In the genomic region with DNA sequence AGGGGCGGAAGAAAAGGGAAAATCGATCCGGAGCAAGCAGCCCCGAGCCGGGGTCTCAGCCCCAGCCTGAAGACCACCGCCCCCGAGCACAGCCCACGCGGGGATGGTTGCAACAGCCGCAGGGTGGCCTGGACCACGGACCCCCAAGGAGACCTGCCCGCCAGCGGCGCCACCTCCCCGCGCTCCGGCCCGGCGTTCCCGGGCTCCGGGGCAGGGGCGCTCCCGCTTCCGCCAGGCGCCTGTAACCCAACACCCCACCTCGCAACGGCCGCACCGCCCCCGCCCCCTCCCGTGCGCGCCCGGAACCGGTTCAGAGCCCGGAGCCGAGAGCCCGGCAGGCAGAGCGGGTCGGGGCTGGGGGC, we compare ENCODE assay signal across 8 cellular contexts. TPM values are rescaled to one million over a fixed set of nuclear protein-coding genes. Genes with fewer than 3 reads are reported as not detected.
DNase-seq lines count a peak whose midpoint lies in the region; ATAC-seq, FAIRE-seq and TF ChIP-seq lines count a peak whose summit lies in the region.

No MANE protein-coding gene starts in this region.

- H3K36me3 Mint-ChIP-seq in MCF 10A (ENCODE audit: insufficient read depth, unreplicated experiment) = peaks cover 13% of the 10 kb centered on the region

- no peaks in the 10 kb centered on the region for H3K27me3 ChIP-seq in BJ (ENCODE audit: control insufficient read depth, insufficient read depth, low read length)

- TF ChIP-seq CTCF in BJ (IDR thresholded peaks at IDR 0.05; ENCODE audit: insufficient read depth, low read depth, low read length) (no peak), HEK293 (tag by site-specific recombination; IDR thresholded peaks at IDR 0.05) (no peak), MCF 10A (IDR thresholded peaks at IDR 0.05; ENCODE audit: unreplicated experiment) (no peak), kidney (IDR thresholded peaks at IDR 0.05; ENCODE audit: borderline replicate concordance, extremely low read depth, insufficient read depth) (no peak)

- peak overlapping the region; percentile 21 to 73 for H3K9ac ChIP-seq in kidney (ENCODE audit: low read length in 2 of 2)

- H3K4me3 ChIP-seq in BJ (ENCODE audit: low read depth, low read length) (peak overlapping the region; percentile 96), HEK293 (ENCODE audit: low read depth, low read length) (peak overlapping the region; percentile 96), kidney (ENCODE audit: low read length in 2 of 2) (peak overlapping the region; percentile 47 to 84)

- BruUV-seq in MCF 10A (replicated peaks; lab: Mats Ljungman, UMichigan) = no TSS peak

- H3K9me3 Mint-ChIP-seq in MCF 10A (ENCODE audit: unreplicated experiment) = no peaks in the 10 kb centered on the region

- H3K36me3 ChIP-seq in BJ (ENCODE audit: control insufficient read depth, insufficient read depth, low read length) (peaks cover 11% of the 10 kb centered on the region), HEK293 (ENCODE audit: control insufficient read depth in 2 of 2, insufficient read depth in 1 of 2, low read length in 2 of 2) (peaks cover 4 to 20% of the 10 kb centered on the region in 2 experiments; a peak in 2 of 3 replicates), kidney (ENCODE audit: control insufficient read depth in 1 of 2, insufficient read depth in 2 of 2, low read length in 2 of 2) (no peaks in the 10 kb centered on the region)

- ATAC-seq in GM18873 (IDR thresholded peaks at IDR 0.05; ENCODE audit: low FRiP score, unreplicated experiment) = no peak

- peak overlapping the region; percentile 95 for H3K27ac Mint-ChIP-seq in MCF 10A (ENCODE audit: low read depth, unreplicated experiment)

- intact Hi-C loops in MCF 10A (cut with micrococcal nuclease) (loop anchor here (1.0 to 2.0 kb wide), 2 partner anchors 112 to 123 kb away; no protein-coding TSS in a partner anchor), kidney (cut with DNase I) (no loop called here)

- POLR2A ChIA-PET in BJ (lab: Charles Lee) = interaction anchor here (0.5 to 1.2 kb wide), 2 partner anchors 101 to 115 kb away, joined by 3 to 5 read pairs; no protein-coding TSS in a partner anchor
- POLR2A ChIA-PET in HEK293 (lab: Yijun Ruan, JAX) = interaction anchor here (0.5 to 2.6 kb wide), 8 partner anchors 9 to 186 kb away, joined by 3 to 13 read pairs (median 6); a partner anchor contains a TSS
- POLR2A ChIA-PET in MCF 10A (lab: Yijun Ruan, JAX) = interaction anchor here (0.7 to 5.3 kb wide), 8 partner anchors 9 to 110 kb away, joined by 3 to 108 read pairs (median 7); no protein-coding TSS in a partner anchor

- FAIRE-seq in kidney (lab: Jason Lieb, UNC) = no peak

- CTCF ChIA-PET in BJ (lab: Yijun Ruan, JAX) (interaction anchor here (0.6 to 1.4 kb wide), 6 partner anchors 20 to 123 kb away, joined by 3 to 6 read pairs (median 4); no protein-coding TSS in a partner anchor), HEK293 (lab: Yijun Ruan, JAX) (interaction anchor here (1.1 to 2.5 kb wide), 3 partner anchors 22 to 67 kb away, joined by 5 to 14 read pairs (median 5); no protein-coding TSS in a partner anchor), MCF 10A (lab: Yijun Ruan, JAX) (interaction anchor here (0.6 to 3.7 kb wide), 6 partner anchors 8 to 1157 kb away, joined by 3 to 28 read pairs (median 4); no protein-coding TSS in a partner anchor)

- DNase-seq in BJ (ENCODE audit: low read depth) = no peak
- DNase-seq in SW480 (ENCODE audit: low spot score) = peak; percentile 74
- peak; percentile 61 for DNase-seq in MCF 10A (ENCODE audit: unreplicated experiment)
- peak; percentile 89 for DNase-seq in kidney
- peak; percentile 40 for DNase-seq in stimulated activated CD4-positive, alpha-beta T cell treated with anti-CD3 and anti-CD28 coated beads, Interleukin-4, amount 100 ng/mL, for 24 hours
- DNase-seq in superior temporal gyrus (ENCODE audit: extremely low spot score) = no peak

- H3K27me3 Mint-ChIP-seq in MCF 10A (ENCODE audit: insufficient read depth, unreplicated experiment) = no peaks in the 10 kb centered on the region

- H3K4me1 ChIP-seq in HEK293 (ENCODE audit: control insufficient read depth, insufficient read depth, low read length) (peaks cover 10% of the 10 kb centered on the region), kidney (ENCODE audit: control insufficient read depth in 1 of 2, insufficient read depth in 1 of 2, low read depth in 1 of 2, low read length in 2 of 2) (peaks cover 5 to 6% of the 10 kb centered on the region in 2 donors)

- H3K4me1 Mint-ChIP-seq in MCF 10A (ENCODE audit: insufficient read depth, unreplicated experiment) = peaks cover 57% of the 10 kb centered on the region

- H3K27ac ChIP-seq in HEK293 (ENCODE audit: extremely low read depth, low read depth, low read length) (peak overlapping the region; percentile 95), kidney (ENCODE audit: low read depth in 2 of 2, low read length in 2 of 2) (peak overlapping the region; percentile 91 to 96)

- peak overlapping the region; percentile 78 for H3K4me3 Mint-ChIP-seq in MCF 10A (ENCODE audit: unreplicated experiment)

- H3K9me3 ChIP-seq in HEK293 (ENCODE audit: control insufficient read depth, insufficient read depth, low read depth, low read length) (no peaks in the 10 kb centered on the region), kidney (ENCODE audit: control insufficient read depth in 1 of 2, low read length in 2 of 2) (no peaks in the 10 kb centered on the region)

TF ChIP-seq in HEK293, 187 proteins besides CTCF, POLR2A, EP300 and RAD21 (continues in another document):
- TF ChIP-seq, protein P1, sequence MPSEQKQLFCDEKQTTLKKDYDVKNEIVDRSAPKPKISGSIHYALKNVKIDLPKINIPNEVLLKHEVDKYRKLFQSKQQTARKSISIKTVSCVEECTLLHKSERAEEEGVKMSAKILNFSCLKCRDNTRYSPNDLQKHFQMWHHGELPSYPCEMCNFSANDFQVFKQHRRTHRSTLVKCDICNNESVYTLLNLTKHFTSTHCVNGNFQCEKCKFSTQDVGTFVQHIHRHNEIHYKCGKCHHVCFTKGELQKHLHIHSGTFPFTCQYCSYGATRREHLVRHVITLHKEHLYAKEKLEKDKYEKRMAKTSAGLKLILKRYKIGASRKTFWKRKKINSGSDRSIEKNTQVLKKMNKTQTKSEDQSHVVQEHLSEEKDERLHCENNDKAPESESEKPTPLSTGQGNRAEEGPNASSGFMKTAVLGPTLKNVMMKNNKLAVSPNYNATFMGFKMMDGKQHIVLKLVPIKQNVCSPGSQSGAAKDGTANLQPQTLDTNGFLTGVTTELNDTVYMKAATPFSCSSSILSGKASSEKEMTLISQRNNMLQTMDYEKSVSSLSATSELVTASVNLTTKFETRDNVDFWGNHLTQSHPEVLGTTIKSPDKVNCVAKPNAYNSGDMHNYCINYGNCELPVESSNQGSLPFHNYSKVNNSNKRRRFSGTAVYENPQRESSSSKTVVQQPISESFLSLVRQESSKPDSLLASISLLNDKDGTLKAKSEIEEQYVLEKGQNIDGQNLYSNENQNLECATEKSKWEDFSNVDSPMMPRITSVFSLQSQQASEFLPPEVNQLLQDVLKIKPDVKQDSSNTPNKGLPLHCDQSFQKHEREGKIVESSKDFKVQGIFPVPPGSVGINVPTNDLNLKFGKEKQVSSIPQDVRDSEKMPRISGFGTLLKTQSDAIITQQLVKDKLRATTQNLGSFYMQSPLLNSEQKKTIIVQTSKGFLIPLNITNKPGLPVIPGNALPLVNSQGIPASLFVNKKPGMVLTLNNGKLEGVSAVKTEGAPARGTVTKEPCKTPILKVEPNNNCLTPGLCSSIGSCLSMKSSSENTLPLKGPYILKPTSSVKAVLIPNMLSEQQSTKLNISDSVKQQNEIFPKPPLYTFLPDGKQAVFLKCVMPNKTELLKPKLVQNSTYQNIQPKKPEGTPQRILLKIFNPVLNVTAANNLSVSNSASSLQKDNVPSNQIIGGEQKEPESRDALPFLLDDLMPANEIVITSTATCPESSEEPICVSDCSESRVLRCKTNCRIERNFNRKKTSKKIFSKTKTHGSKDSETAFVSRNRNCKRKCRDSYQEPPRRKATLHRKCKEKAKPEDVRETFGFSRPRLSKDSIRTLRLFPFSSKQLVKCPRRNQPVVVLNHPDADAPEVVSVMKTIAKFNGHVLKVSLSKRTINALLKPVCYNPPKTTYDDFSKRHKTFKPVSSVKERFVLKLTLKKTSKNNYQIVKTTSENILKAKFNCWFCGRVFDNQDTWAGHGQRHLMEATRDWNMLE (tag by site-specific recombination; conservative IDR thresholded peaks at IDR 0.05; ENCODE audit: low read depth) = no peak
- TF ChIP-seq GLIS2 (tag by site-specific recombination; IDR thresholded peaks at IDR 0.05) (peak; percentile 85; the same call in 1 of the 2 replicates), ZNF114 (tag by site-specific recombination; IDR thresholded peaks at IDR 0.05) (no peak), ZNF202 (tag by site-specific recombination; IDR thresholded peaks at IDR 0.05; ENCODE audit: borderline replicate concordance) (no peak), ZBTB20 (tag by site-specific recombination; IDR thresholded peaks at IDR 0.05) (peak; percentile 96), ZNF664 (tag by site-specific recombination; IDR thresholded peaks at IDR 0.05) (no peak), REPIN1 (tag by site-specific recombination; IDR thresholded peaks at IDR 0.05; ENCODE audit: low read depth) (no peak), ZNF10 (tag by site-specific recombination; IDR thresholded peaks at IDR 0.05) (no peak), ZBTB8A (tag by site-specific recombination; IDR thresholded peaks at IDR 0.05) (no peak), ZXDB (tag by site-specific recombination; IDR thresholded peaks at IDR 0.05) (peak; percentile 93)

RNA-seq across cellular contexts. Expression of a gene that starts 0.6 kb away (rescaled TPM):
- 743 and 1,184 TPM in 2 replicates for polyA plus RNA-seq in BJ (2011; rRNA removed)
- 1,395 and 1,473 TPM in 2 replicates for polyA minus RNA-seq in BJ (2011; rRNA and poly(A)+ RNA removed)
- total RNA-seq in MCF 10A (2022) = 239 and 312 TPM in 2 replicates
- 184 TPM for total RNA-seq in kidney
- 20.1 TPM for polyA plus RNA-seq in kidney (ENCODE audit: insufficient read depth, low read depth, low replicate concordance)

Comparison
In these comparisons a context has a peak if more than half of its experiments do, and no peak if none do; other contexts are left out.
1. DNase-seq: peak in SW480 (single experiment), MCF 10A (single experiment), kidney (single experiment) and stimulated activated CD4-positive, alpha-beta T cell treated with anti-CD3 and anti-CD28 coated beads, Interleukin-4, amount 100 ng/mL, for 24 hours (single experiment); none in BJ (single experiment) and superior temporal gyrus (single experiment).
2. Peak in every context shown above with its lines, with median percentiles within 50 percentile points of each other: H3K4me3 ChIP-seq.